1 cellular context compared by ENCODE assay signal in the genomic region with DNA sequence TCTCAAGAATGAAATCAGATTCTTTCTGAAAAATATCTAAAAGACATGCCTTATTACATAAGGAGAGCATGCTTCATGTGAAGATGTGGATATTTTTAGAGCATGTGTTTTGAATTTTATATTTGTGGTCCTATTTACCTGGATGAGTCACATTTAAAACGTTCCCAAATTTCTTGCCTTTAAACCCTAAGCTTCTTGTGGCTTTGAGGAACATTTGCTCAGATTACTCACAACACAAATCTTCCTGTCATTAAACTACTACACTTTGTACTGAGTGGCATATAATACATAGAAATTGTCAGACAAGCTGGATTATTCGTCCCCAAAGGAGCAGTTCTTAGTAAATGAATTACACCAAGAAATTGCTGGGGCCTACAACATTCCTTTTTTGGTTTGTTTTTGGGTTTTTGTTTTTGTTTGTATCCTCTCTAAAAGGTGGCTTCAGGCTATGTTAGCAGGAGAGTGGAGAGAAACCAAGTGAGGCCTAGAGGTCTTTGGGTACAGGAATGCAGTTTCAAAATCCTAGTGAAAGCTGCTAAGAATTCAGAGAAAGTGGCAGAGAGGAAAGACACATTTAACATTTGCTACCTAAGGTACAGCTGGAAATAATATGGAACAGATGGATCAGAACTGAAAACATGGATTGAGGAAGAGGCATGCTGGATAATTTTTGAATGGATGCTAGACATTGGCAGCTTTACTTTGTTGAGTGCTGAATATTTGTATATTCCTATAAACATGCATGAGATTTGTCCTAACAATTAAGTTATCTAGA.
TF ChIP-seq lines count a peak whose summit lies in the region.

No MANE protein-coding gene starts in this region.

TF ChIP-seq in SK-N-SH treated with all-trans-retinoic acid at 6 μM for 48 hours, 23 proteins besides CTCF, POLR2A, EP300 and RAD21 (continued from another document):
- TF ChIP-seq, protein P1, sequence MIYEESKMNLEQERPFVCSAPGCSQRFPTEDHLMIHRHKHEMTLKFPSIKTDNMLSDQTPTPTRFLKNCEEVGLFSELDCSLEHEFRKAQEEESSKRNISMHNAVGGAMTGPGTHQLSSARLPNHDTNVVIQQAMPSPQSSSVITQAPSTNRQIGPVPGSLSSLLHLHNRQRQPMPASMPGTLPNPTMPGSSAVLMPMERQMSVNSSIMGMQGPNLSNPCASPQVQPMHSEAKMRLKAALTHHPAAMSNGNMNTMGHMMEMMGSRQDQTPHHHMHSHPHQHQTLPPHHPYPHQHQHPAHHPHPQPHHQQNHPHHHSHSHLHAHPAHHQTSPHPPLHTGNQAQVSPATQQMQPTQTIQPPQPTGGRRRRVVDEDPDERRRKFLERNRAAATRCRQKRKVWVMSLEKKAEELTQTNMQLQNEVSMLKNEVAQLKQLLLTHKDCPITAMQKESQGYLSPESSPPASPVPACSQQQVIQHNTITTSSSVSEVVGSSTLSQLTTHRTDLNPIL (CRISPR knock-in tag; IDR thresholded peaks at IDR 0.05; ENCODE audit: low read depth), result no peak
- TF ChIP-seq ARNTL (CRISPR knock-in tag; IDR thresholded peaks at IDR 0.05; ENCODE audit: borderline replicate concordance, low read depth) (no peak), ZFP3 (CRISPR knock-in tag; IDR thresholded peaks at IDR 0.05) (no peak), CSDC2 (CRISPR knock-in tag; IDR thresholded peaks at IDR 0.05) (no peak), ISL1 (CRISPR knock-in tag; IDR thresholded peaks at IDR 0.05) (no peak), TOX (CRISPR knock-in tag; IDR thresholded peaks at IDR 0.05; ENCODE audit: borderline replicate concordance) (no peak), TCF4 (CRISPR knock-in tag; IDR thresholded peaks at IDR 0.05; ENCODE audit: borderline replicate concordance) (no peak)
- TF ChIP-seq, protein P2, sequence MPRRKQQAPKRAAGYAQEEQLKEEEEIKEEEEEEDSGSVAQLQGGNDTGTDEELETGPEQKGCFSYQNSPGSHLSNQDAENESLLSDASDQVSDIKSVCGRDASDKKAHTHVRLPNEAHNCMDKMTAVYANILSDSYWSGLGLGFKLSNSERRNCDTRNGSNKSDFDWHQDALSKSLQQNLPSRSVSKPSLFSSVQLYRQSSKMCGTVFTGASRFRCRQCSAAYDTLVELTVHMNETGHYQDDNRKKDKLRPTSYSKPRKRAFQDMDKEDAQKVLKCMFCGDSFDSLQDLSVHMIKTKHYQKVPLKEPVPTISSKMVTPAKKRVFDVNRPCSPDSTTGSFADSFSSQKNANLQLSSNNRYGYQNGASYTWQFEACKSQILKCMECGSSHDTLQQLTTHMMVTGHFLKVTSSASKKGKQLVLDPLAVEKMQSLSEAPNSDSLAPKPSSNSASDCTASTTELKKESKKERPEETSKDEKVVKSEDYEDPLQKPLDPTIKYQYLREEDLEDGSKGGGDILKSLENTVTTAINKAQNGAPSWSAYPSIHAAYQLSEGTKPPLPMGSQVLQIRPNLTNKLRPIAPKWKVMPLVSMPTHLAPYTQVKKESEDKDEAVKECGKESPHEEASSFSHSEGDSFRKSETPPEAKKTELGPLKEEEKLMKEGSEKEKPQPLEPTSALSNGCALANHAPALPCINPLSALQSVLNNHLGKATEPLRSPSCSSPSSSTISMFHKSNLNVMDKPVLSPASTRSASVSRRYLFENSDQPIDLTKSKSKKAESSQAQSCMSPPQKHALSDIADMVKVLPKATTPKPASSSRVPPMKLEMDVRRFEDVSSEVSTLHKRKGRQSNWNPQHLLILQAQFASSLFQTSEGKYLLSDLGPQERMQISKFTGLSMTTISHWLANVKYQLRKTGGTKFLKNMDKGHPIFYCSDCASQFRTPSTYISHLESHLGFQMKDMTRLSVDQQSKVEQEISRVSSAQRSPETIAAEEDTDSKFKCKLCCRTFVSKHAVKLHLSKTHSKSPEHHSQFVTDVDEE (CRISPR knock-in tag; IDR thresholded peaks at IDR 0.05), result no peak
